In genomic region chr11:120334894-120335462, GRCh38 we compare ENCODE assay signal across 1 cellular context.
A peak's percentile ranks its signal among the peaks of the same experiment; 100 is the strongest.
TF ChIP-seq lines count a peak whose summit lies in the region.

No MANE protein-coding gene starts in this region.

TF ChIP-seq in SK-N-SH, 30 proteins besides CTCF, POLR2A, EP300 and RAD21 (continued from another document):
- TF ChIP-seq USF2 (IDR thresholded peaks at IDR 0.05; ENCODE audit: borderline replicate concordance, low read depth, low read length) = no peak
- no peak for TF ChIP-seq FOXM1 (IDR thresholded peaks at IDR 0.05; ENCODE audit: low read depth)
- TF ChIP-seq FOSL2 (IDR thresholded peaks at IDR 0.05; ENCODE audit: borderline replicate concordance, low read depth) = no peak
- TF ChIP-seq MXI1 (IDR thresholded peaks at IDR 0.05; ENCODE audit: low read depth, low read length) = peak; percentile 20
- no peak for TF ChIP-seq NRF1 (IDR thresholded peaks at IDR 0.05; ENCODE audit: low read depth, low read length)
- TF ChIP-seq NFIC (IDR thresholded peaks at IDR 0.05; ENCODE audit: borderline replicate concordance) = no peak
